ENCODE assay signal across 15 cellular contexts in genomic region chr5:2591777-2592453, GRCh38.
"Had no signal": no experiment of that assay in that cellular context is flagged by ENCODE, and none has a peak within 500 bp of the region (broad histone marks: within the 10 kb centered on the region; RNA-seq: fewer than 3 reads in every experiment).

No MANE protein-coding gene starts in this region.

- H3K27me3 Mint-ChIP-seq: activated T-helper 17 cell treated with anti-CD3 and anti-CD28 coated beads, Interleukin-2, amount 50 U/mL, for 72 hours had no signal

- H3K9me3 ChIP-seq: left lung, ovary, tibial nerve, uterus had no signal

- H3K27ac Mint-ChIP-seq: activated T-helper 17 cell treated with anti-CD3 and anti-CD28 coated beads, Interleukin-2, amount 50 U/mL, for 72 hours; stimulated activated effector memory CD8-positive, alpha-beta T cell treated with anti-CD3 and anti-CD28 coated beads, Interleukin-12 subunit alpha, Interleukin-12 subunit beta, amount 100 ng/mL, for 72 hours had no signal

- H3K36me3 ChIP-seq: brain microvascular endothelial cell, left lung, ovary, tibial nerve, uterus had no signal

- H3K4me1 Mint-ChIP-seq: activated T-helper 17 cell treated with anti-CD3 and anti-CD28 coated beads, Interleukin-2, amount 50 U/mL, for 72 hours; stimulated activated effector memory CD8-positive, alpha-beta T cell treated with anti-CD3 and anti-CD28 coated beads, Interleukin-12 subunit alpha, Interleukin-12 subunit beta, amount 100 ng/mL, for 72 hours had no signal

- H3K4me3 Mint-ChIP-seq: activated T-helper 17 cell treated with anti-CD3 and anti-CD28 coated beads, Interleukin-2, amount 50 U/mL, for 72 hours; neural crest cell; stimulated activated effector memory CD8-positive, alpha-beta T cell treated with anti-CD3 and anti-CD28 coated beads, Interleukin-12 subunit alpha, Interleukin-12 subunit beta, amount 100 ng/mL, for 72 hours had no signal

- ATAC-seq: activated CD4-positive, CD25-positive, alpha-beta regulatory T cell treated with anti-CD3 and anti-CD28 coated beads, Interleukin-2, amount 50 U/mL, for 24 hours; activated T-helper 17 cell treated with anti-CD3 and anti-CD28 coated beads, Interleukin-2, amount 50 U/mL, for 72 hours; left lung; stimulated activated effector memory CD8-positive, alpha-beta T cell treated with anti-CD3 and anti-CD28 coated beads, Interleukin-12 subunit alpha, Interleukin-12 subunit beta, amount 100 ng/mL, for 72 hours had no signal

- DNase-seq: activated naive CD4-positive, alpha-beta T cell treated with Interleukin-2 at 50 U/mL for 16 hours; anterior cingulate cortex; brain microvascular endothelial cell; cortex of kidney; effector CD8-positive, alpha-beta T cell; mammary epithelial cell; ovary; stimulated activated CD4-positive, alpha-beta T cell treated with anti-CD3 and anti-CD28 coated beads, Interleukin-12 subunit alpha, Interleukin-12 subunit beta, amount 100 ng/mL, for 4 hours; uterus had no signal

- H3K4me1 ChIP-seq: left lung, tibial nerve, uterus had no signal

- H3K27ac ChIP-seq: brain microvascular endothelial cell, left lung, ovary, tibial nerve, uterus had no signal

- H3K4me3 ChIP-seq: left lung, ovary, tibial nerve, uterus had no signal

- H3K27me3 ChIP-seq: brain microvascular endothelial cell, ovary, tibial nerve, uterus had no signal

- H3K9me3 Mint-ChIP-seq: activated T-helper 17 cell treated with anti-CD3 and anti-CD28 coated beads, Interleukin-2, amount 50 U/mL, for 72 hours had no signal

- H3K36me3 Mint-ChIP-seq: stimulated activated effector memory CD8-positive, alpha-beta T cell treated with anti-CD3 and anti-CD28 coated beads, Interleukin-12 subunit alpha, Interleukin-12 subunit beta, amount 100 ng/mL, for 72 hours had no signal
